In the genomic region with DNA sequence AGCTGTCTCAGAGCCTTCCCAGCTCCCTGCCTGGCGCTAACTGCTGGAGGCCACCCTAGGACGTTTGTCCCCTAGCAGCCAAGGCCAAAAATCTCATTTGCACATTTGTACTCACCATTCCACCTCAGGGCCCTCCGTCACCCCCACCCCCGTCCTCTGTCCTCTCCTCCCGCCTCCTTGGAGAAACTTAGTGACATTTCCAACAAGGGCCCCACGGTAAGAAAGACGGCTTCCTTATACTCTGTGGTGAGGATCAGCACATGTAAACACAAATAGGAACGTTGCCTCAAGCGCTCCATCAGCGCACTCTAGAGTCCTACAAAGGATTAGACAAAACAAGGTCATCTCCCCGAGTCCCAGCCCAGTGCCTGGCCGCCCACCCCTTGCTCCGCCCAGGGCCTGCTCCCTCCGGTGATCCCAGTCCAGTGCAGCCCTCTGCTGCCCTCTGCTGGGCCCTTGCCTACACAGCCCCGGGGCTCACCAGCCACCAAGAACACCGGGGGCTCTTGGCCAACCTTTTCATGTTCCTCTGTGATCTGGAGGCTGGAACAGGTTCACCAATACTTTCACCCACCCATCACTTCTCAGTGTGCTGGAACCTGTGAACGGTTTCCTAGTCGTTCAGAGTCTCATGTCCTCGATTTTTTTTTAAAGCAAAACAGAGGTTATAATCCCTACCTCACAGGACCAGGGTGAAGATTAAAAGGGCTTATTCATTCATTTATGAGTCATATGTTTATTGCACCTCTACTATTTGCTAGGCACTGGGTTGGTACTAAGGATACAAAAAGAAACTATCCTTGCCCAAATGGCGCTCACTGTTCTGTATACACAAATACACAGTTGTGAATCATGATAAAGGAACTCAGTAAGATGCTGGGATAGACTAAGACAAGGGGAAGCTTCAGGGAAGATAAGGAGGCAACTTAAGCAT, we compare ENCODE assay signal across 1 cellular context.
TF ChIP-seq lines count a peak whose summit lies in the region.

No MANE protein-coding gene starts in this region.

TF ChIP-seq in HEK293, 187 proteins besides CTCF, POLR2A, EP300 and RAD21 (continued from another document):
- peak; percentile 61 for TF ChIP-seq ZBTB48 (tag by site-specific recombination; IDR thresholded peaks at IDR 0.05)
- no peak for TF ChIP-seq ZBTB1 (tag by site-specific recombination; IDR thresholded peaks at IDR 0.05)
- TF ChIP-seq ZXDB (tag by site-specific recombination; IDR thresholded peaks at IDR 0.05) = 0 out of 2 replicates have a peak, but pooled peaks have one; percentile 25
- no peak for TF ChIP-seq SALL2 (tag by site-specific recombination; IDR thresholded peaks at IDR 0.05; ENCODE audit: borderline replicate concordance)
- TF ChIP-seq, protein P1, sequence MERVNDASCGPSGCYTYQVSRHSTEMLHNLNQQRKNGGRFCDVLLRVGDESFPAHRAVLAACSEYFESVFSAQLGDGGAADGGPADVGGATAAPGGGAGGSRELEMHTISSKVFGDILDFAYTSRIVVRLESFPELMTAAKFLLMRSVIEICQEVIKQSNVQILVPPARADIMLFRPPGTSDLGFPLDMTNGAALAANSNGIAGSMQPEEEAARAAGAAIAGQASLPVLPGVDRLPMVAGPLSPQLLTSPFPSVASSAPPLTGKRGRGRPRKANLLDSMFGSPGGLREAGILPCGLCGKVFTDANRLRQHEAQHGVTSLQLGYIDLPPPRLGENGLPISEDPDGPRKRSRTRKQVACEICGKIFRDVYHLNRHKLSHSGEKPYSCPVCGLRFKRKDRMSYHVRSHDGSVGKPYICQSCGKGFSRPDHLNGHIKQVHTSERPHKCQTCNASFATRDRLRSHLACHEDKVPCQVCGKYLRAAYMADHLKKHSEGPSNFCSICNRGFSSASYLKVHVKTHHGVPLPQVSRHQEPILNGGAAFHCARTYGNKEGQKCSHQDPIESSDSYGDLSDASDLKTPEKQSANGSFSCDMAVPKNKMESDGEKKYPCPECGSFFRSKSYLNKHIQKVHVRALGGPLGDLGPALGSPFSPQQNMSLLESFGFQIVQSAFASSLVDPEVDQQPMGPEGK (tag by site-specific recombination; IDR thresholded peaks at IDR 0.05) = peak; percentile 45; the same call in 1 of the 2 replicates
- TF ChIP-seq, protein P2, sequence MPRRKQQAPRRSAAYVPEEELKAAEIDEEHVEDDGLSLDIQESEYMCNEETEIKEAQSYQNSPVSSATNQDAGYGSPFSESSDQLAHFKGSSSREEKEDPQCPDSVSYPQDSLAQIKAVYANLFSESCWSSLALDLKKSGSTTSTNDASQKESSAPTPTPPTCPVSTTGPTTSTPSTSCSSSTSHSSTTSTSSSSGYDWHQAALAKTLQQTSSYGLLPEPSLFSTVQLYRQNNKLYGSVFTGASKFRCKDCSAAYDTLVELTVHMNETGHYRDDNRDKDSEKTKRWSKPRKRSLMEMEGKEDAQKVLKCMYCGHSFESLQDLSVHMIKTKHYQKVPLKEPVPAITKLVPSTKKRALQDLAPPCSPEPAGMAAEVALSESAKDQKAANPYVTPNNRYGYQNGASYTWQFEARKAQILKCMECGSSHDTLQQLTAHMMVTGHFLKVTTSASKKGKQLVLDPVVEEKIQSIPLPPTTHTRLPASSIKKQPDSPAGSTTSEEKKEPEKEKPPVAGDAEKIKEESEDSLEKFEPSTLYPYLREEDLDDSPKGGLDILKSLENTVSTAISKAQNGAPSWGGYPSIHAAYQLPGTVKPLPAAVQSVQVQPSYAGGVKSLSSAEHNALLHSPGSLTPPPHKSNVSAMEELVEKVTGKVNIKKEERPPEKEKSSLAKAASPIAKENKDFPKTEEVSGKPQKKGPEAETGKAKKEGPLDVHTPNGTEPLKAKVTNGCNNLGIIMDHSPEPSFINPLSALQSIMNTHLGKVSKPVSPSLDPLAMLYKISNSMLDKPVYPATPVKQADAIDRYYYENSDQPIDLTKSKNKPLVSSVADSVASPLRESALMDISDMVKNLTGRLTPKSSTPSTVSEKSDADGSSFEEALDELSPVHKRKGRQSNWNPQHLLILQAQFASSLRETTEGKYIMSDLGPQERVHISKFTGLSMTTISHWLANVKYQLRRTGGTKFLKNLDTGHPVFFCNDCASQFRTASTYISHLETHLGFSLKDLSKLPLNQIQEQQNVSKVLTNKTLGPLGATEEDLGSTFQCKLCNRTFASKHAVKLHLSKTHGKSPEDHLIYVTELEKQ (tag by site-specific recombination; IDR thresholded peaks at IDR 0.05; ENCODE audit: borderline replicate concordance) = no peak
- 0 out of 2 replicates have a peak, but pooled peaks have one; percentile 12 for TF ChIP-seq ZNF600 (tag by site-specific recombination; IDR thresholded peaks at IDR 0.05)
- peak; percentile 54 for TF ChIP-seq ZIC2 (tag by site-specific recombination; IDR thresholded peaks at IDR 0.05)
- TF ChIP-seq ZNF843 (tag by site-specific recombination; IDR thresholded peaks at IDR 0.05) = no peak; the same call in 1 of the 2 replicates
- TF ChIP-seq, protein P3, sequence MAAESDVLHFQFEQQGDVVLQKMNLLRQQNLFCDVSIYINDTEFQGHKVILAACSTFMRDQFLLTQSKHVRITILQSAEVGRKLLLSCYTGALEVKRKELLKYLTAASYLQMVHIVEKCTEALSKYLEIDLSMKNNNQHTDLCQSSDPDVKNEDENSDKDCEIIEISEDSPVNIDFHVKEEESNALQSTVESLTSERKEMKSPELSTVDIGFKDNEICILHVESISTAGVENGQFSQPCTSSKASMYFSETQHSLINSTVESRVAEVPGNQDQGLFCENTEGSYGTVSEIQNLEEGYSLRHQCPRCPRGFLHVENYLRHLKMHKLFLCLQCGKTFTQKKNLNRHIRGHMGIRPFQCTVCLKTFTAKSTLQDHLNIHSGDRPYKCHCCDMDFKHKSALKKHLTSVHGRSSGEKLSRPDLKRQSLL (tag by site-specific recombination; IDR thresholded peaks at IDR 0.05) = peak; percentile 75; the same call in 1 of the 2 replicates
- TF ChIP-seq ZBTB8A (tag by site-specific recombination; IDR thresholded peaks at IDR 0.05) = peak; percentile 52
- TF ChIP-seq ZSCAN30 (tag by site-specific recombination; IDR thresholded peaks at IDR 0.05) = peak; percentile 68; the same call in 1 of the 2 replicates
- peak; percentile 32; the same call in 1 of the 2 replicates for TF ChIP-seq KLF8 (tag by site-specific recombination; IDR thresholded peaks at IDR 0.05)
- TF ChIP-seq TRIM28 (IDR thresholded peaks at IDR 0.05; ENCODE audit: borderline replicate concordance, low read length) = no peak
- TF ChIP-seq ZBTB17 (tag by site-specific recombination; IDR thresholded peaks at IDR 0.05) = peak; percentile 66
- TF ChIP-seq GLIS1 (tag by site-specific recombination; IDR thresholded peaks at IDR 0.05) = peak; percentile 43
- TF ChIP-seq ZNF660 (tag by site-specific recombination; IDR thresholded peaks at IDR 0.05) = peak; percentile 87
- TF ChIP-seq, protein P4, sequence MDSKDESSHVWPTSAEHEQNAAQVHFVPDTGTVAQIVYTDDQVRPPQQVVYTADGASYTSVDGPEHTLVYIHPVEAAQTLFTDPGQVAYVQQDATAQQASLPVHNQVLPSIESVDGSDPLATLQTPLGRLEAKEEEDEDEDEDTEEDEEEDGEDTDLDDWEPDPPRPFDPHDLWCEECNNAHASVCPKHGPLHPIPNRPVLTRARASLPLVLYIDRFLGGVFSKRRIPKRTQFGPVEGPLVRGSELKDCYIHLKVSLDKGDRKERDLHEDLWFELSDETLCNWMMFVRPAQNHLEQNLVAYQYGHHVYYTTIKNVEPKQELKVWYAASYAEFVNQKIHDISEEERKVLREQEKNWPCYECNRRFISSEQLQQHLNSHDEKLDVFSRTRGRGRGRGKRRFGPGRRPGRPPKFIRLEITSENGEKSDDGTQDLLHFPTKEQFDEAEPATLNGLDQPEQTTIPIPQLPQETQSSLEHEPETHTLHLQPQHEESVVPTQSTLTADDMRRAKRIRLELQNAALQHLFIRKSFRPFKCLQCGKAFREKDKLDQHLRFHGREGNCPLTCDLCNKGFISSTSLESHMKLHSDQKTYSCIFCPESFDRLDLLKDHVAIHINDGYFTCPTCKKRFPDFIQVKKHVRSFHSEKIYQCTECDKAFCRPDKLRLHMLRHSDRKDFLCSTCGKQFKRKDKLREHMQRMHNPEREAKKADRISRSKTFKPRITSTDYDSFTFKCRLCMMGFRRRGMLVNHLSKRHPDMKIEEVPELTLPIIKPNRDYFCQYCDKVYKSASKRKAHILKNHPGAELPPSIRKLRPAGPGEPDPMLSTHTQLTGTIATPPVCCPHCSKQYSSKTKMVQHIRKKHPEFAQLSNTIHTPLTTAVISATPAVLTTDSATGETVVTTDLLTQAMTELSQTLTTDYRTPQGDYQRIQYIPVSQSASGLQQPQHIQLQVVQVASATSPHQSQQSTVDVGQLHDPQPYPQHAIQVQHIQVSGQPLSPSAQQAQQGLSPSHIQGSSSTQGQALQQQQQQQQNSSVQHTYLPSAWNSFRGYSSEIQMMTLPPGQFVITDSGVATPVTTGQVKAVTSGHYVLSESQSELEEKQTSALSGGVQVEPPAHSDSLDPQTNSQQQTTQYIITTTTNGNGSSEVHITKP (tag by site-specific recombination; IDR thresholded peaks at IDR 0.05) = peak; percentile 16; the same call in 1 of the 2 replicates
- TF ChIP-seq, protein P5, sequence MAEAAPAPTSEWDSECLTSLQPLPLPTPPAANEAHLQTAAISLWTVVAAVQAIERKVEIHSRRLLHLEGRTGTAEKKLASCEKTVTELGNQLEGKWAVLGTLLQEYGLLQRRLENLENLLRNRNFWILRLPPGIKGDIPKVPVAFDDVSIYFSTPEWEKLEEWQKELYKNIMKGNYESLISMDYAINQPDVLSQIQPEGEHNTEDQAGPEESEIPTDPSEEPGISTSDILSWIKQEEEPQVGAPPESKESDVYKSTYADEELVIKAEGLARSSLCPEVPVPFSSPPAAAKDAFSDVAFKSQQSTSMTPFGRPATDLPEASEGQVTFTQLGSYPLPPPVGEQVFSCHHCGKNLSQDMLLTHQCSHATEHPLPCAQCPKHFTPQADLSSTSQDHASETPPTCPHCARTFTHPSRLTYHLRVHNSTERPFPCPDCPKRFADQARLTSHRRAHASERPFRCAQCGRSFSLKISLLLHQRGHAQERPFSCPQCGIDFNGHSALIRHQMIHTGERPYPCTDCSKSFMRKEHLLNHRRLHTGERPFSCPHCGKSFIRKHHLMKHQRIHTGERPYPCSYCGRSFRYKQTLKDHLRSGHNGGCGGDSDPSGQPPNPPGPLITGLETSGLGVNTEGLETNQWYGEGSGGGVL (tag by site-specific recombination; IDR thresholded peaks at IDR 0.05) = no peak
- no peak for TF ChIP-seq ZNF544 (tag by site-specific recombination; IDR thresholded peaks at IDR 0.05)
